17 cellular contexts compared by ENCODE assay signal in genomic region chr7:138247081-138247480, GRCh38.
"Had no signal": no experiment of that assay in that cellular context is flagged by ENCODE, and none has a peak within 500 bp of the region (broad histone marks: within the 10 kb centered on the region; RNA-seq: fewer than 3 reads in every experiment).

No MANE protein-coding gene starts in this region.

- H3K4me3 Mint-ChIP-seq: activated CD8-positive, alpha-beta memory T cell treated with anti-CD3 and anti-CD28 coated beads, Interleukin-2, amount 10 ng/mL, durations not matched to agents 7 days and 5 days; activated naive CD8-positive, alpha-beta T cell treated with anti-CD3 and anti-CD28 coated beads for 36 hours; activated T-cell treated with anti-CD3 and anti-CD28 coated beads, Interleukin-2, amount 50 U/mL, for 24 hours; naive B cell; T-helper 2 cell treated with Interferon-gamma antibody and Interleukin-4, amounts not matched to agents 5 μg/mL and 100 μg/mL, for 36 hours had no signal

- H3K36me3 ChIP-seq: colonic mucosa, thoracic aorta had no signal

- ATAC-seq: activated CD8-positive, alpha-beta memory T cell treated with anti-CD3 and anti-CD28 coated beads, Interleukin-2, amount 10 ng/mL, durations not matched to agents 7 days and 5 days; stimulated activated naive CD8-positive, alpha-beta T cell treated with anti-CD3 and anti-CD28 coated beads, Interleukin-15, Interleukin-2, amounts not matched to agents 100 U/mL and 50 U/mL, for 24 hours had no signal

- H3K4me1 Mint-ChIP-seq: activated CD8-positive, alpha-beta memory T cell treated with anti-CD3 and anti-CD28 coated beads, Interleukin-2, amount 10 ng/mL, durations not matched to agents 7 days and 5 days; activated naive CD8-positive, alpha-beta T cell treated with anti-CD3 and anti-CD28 coated beads for 36 hours; naive B cell had no signal

- H3K4me3 ChIP-seq: colonic mucosa, thoracic aorta had no signal

- FAIRE-seq: urothelium cell line had no signal

- H3K27me3 ChIP-seq: colonic mucosa had no signal

- H3K27ac ChIP-seq: colonic mucosa, thoracic aorta had no signal

- H3K4me1 ChIP-seq: colonic mucosa had no signal

- H3K27ac Mint-ChIP-seq: activated CD8-positive, alpha-beta memory T cell treated with anti-CD3 and anti-CD28 coated beads, Interleukin-2, amount 10 ng/mL, durations not matched to agents 7 days and 5 days; activated naive CD8-positive, alpha-beta T cell treated with anti-CD3 and anti-CD28 coated beads for 36 hours; activated T-cell treated with anti-CD3 and anti-CD28 coated beads, Interleukin-2, amount 50 U/mL, for 24 hours; naive B cell; T-helper 2 cell treated with Interferon-gamma antibody and Interleukin-4, amounts not matched to agents 5 μg/mL and 100 μg/mL, for 36 hours had no signal

- H3K27me3 Mint-ChIP-seq: activated CD8-positive, alpha-beta memory T cell treated with anti-CD3 and anti-CD28 coated beads, Interleukin-2, amount 10 ng/mL, durations not matched to agents 7 days and 5 days; activated naive CD8-positive, alpha-beta T cell treated with anti-CD3 and anti-CD28 coated beads for 36 hours; activated T-cell treated with anti-CD3 and anti-CD28 coated beads, Interleukin-2, amount 50 U/mL, for 24 hours; naive B cell had no signal

- H3K36me3 Mint-ChIP-seq: activated CD8-positive, alpha-beta memory T cell treated with anti-CD3 and anti-CD28 coated beads, Interleukin-2, amount 10 ng/mL, durations not matched to agents 7 days and 5 days; activated naive CD8-positive, alpha-beta T cell treated with anti-CD3 and anti-CD28 coated beads for 36 hours had no signal

- DNase-seq: activated CD4-positive, alpha-beta T cell treated with anti-CD3 and anti-CD28 coated beads for 1 hour; activated CD4-positive, alpha-beta T cell treated with anti-CD3 and anti-CD28 coated beads, Interleukin-2, amount 50 U/mL, for 48 hours; activated CD8-positive, alpha-beta memory T cell treated with anti-CD3 and anti-CD28 coated beads, Interleukin-2, amount 10 ng/mL, durations not matched to agents 7 days and 5 days; activated gamma-delta T cell treated with Interleukin-2 at 50 U/mL for 16 hours; activated naive CD8-positive, alpha-beta T cell treated with anti-CD3 and anti-CD28 coated beads for 36 hours; activated T-cell treated with anti-CD3 and anti-CD28 coated beads, Interleukin-2, amount 50 U/mL, for 24 hours; colonic mucosa; effector CD4-positive, alpha-beta T cell; kidney glomerular epithelial cell; naive B cell; occipital lobe; stimulated activated CD4-positive, alpha-beta T cell treated with anti-CD3 and anti-CD28 coated beads, Interleukin-2, amount 100 ng/mL, for 48 hours; stimulated activated naive CD8-positive, alpha-beta T cell treated with anti-CD3 and anti-CD28 coated beads, Interleukin-15, Interleukin-2, amounts not matched to agents 100 U/mL and 50 U/mL, for 24 hours; SW 1271 had no signal

- H3K9me3 ChIP-seq: colonic mucosa, thoracic aorta had no signal
